Comparison of ENCODE assay signal across 29 cellular contexts in the genomic region with DNA sequence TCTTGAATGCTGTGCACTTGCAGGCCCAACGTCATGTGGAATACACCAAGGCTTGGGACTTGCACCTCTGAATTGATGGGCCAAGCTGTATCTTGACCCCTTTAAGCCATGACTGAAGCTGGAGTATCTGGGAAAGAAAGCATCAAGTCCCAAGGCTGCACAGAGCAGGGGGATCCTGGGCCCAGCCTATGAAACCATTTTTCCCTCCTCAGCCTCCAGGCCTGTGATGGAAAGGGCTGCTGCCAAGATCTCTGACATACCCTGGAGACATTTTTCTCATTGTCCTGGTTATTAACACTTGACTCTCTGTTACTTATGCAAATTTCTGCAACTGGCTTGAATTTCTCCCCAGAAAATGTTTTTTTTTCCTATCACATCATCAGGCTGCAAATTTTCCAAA.
"Had no signal": no experiment of that assay in that cellular context is flagged by ENCODE, and none has a peak within 500 bp of the region (broad histone marks: within the 10 kb centered on the region; RNA-seq: fewer than 3 reads in every experiment).

No MANE protein-coding gene starts in this region.

- H3K36me3 ChIP-seq: adrenal gland, ascending aorta, brain microvascular endothelial cell, breast epithelium, cardiac muscle cell had no signal

- DNase-seq: activated effector memory CD4-positive, alpha-beta T cell treated with anti-CD3 and anti-CD28 coated beads, Interleukin-2, amount 50 U/mL, for 16 hours; activated effector memory CD4-positive, alpha-beta T cell treated with Interleukin-2 at 50 U/mL for 16 hours; activated gamma-delta T cell; activated gamma-delta T cell treated with Interleukin-2 at 50 U/mL for 16 hours; activated naive CD4-positive, alpha-beta T cell; activated naive CD4-positive, alpha-beta T cell treated with anti-CD3 and anti-CD28 coated beads for 36 hours; activated naive CD4-positive, alpha-beta T cell treated with anti-CD3 and anti-CD28 coated beads, Interleukin-2, amount 10 ng/mL, durations not matched to agents 7 days and 5 days; activated naive CD4-positive, alpha-beta T cell treated with anti-CD3 and anti-CD28 coated beads, Interleukin-2, amount 50 U/mL, for 16 hours; activated naive CD4-positive, alpha-beta T cell treated with Interleukin-2 at 50 U/mL for 16 hours; activated naive CD8-positive, alpha-beta T cell treated with anti-CD3 and anti-CD28 coated beads for 36 hours; activated naive CD8-positive, alpha-beta T cell treated with anti-CD3 and anti-CD28 coated beads, Interleukin-2, amount 10 ng/mL, durations not matched to agents 7 days and 5 days; activated naive CD8-positive, alpha-beta T cell treated with anti-CD3 and anti-CD28 coated beads, Interleukin-2, amount 50 U/mL, for 24 hours; activated T-cell treated with anti-CD3 and anti-CD28 coated beads, Interleukin-2, amount 50 U/mL, for 24 hours; activated T-cell treated with anti-CD3 and anti-CD28 coated beads, Interleukin-2, amount 50 U/mL, for 4 hours; activated T-cell treated with anti-CD3 and anti-CD28 coated beads, Interleukin-2, amount 50 U/mL, for 48 hours; activated T-cell treated with anti-CD3 and anti-CD28 coated beads, Interleukin-2, amount 50 U/mL, for 72 hours; adrenal gland; amniotic stem cell; amygdala; anterior cingulate cortex; aorta; body of pancreas; brain microvascular endothelial cell; caudate nucleus; central memory CD4-positive, alpha-beta T cell; cerebellar nuclear complex had no signal

- H3K4me1 ChIP-seq: adrenal gland, ascending aorta, body of pancreas, breast epithelium had no signal

- H3K27me3 ChIP-seq: adrenal gland, ascending aorta, body of pancreas, brain microvascular endothelial cell, breast epithelium, cardiac muscle cell had no signal

- H3K9me3 ChIP-seq: adrenal gland, ascending aorta had no signal

- H3K4me3 ChIP-seq: adrenal gland, ascending aorta, body of pancreas, breast epithelium, cardiac muscle cell had no signal

- H3K27ac ChIP-seq: adrenal gland, ascending aorta, body of pancreas, brain microvascular endothelial cell, breast epithelium, cardiac muscle cell had no signal
